ENCODE assay signal across 34 cellular contexts in the genomic region with DNA sequence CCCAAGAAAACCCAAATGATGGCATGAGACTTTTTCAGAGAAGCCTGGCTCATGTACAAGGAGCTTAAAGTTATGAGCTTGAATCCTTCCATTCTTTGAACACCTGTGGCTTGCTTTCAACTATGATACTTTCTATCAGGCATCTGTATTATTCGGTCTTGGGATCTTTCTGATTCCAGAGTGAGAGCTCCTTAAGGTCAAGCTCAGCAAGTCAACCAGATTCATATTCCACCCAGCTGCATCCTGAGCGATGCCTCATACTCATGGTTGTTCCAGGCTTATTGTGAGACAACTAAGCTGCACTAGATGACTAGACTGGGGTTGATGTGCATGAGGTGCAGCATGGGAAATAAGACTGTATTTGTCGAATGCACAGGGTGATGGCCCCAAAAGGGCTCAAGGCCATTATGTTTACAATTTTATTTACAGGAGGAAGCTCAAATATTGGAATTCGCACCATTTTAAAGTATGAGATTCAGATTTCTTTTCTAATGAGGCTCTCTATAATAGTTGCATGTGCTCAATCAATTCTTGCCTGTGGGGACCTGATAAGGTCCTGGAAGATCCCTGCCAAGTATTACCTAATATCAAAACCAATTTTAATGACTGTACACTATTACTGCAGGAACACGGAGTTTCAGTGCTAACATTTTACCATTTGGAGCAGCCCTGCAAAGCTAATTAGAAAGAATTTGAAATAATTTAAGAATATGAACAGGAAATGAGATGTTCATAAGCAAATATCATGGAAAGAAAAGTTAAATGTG.
"Had no signal": no experiment of that assay in that cellular context is flagged by ENCODE, and none has a peak within 500 bp of the region (broad histone marks: within the 10 kb centered on the region; RNA-seq: fewer than 3 reads in every experiment).

No MANE protein-coding gene starts in this region.

- H3K27me3 ChIP-seq: breast epithelium, cardiac muscle cell, colonic mucosa, esophagus squamous epithelium, gastroesophageal sphincter had no signal

- H3K27me3 Mint-ChIP-seq: activated B cell treated with CpG ODN at 0.5 μM for 24 hours; activated CD8-positive, alpha-beta T cell treated with anti-CD3 and anti-CD28 coated beads for 36 hours; activated naive CD8-positive, alpha-beta T cell; activated T-helper 17 cell treated with anti-CD3 and anti-CD28 coated beads, Interleukin-2, amount 50 U/mL, for 72 hours; T-helper 17 cell had no signal

- H3K9me3 ChIP-seq: breast epithelium, colonic mucosa, esophagus squamous epithelium, gastroesophageal sphincter had no signal

- H3K27ac Mint-ChIP-seq: activated B cell treated with CpG ODN at 0.5 μM for 24 hours; activated CD8-positive, alpha-beta T cell treated with anti-CD3 and anti-CD28 coated beads for 36 hours; activated naive CD8-positive, alpha-beta T cell; activated T-helper 17 cell treated with anti-CD3 and anti-CD28 coated beads, Interleukin-2, amount 50 U/mL, for 72 hours; brain; T-helper 17 cell; T-helper 2 cell treated with Interferon-gamma antibody and Interleukin-4, amounts not matched to agents 5 μg/mL and 100 μg/mL, for 36 hours had no signal

- DNase-seq: activated B cell treated with CpG ODN at 0.5 μM for 24 hours; activated CD4-positive, alpha-beta T cell treated with anti-CD3 and anti-CD28 coated beads for 48 hours; activated CD4-positive, alpha-beta T cell treated with anti-CD3 and anti-CD28 coated beads, Interleukin-2, amount 50 U/mL, for 1 hour; activated CD4-positive, alpha-beta T cell treated with anti-CD3 and anti-CD28 coated beads, Interleukin-2, amount 50 U/mL, for 48 hours; activated CD8-positive, alpha-beta memory T cell treated with anti-CD3 and anti-CD28 coated beads for 24 hours; activated CD8-positive, alpha-beta T cell treated with anti-CD3 and anti-CD28 coated beads for 36 hours; activated effector memory CD4-positive, alpha-beta T cell treated with Interleukin-2 at 50 U/mL for 16 hours; activated gamma-delta T cell treated with Interleukin-2 at 50 U/mL for 16 hours; activated naive CD4-positive, alpha-beta T cell treated with anti-CD3 and anti-CD28 coated beads, Interleukin-2, amount 50 U/mL, for 16 hours; activated naive CD4-positive, alpha-beta T cell treated with Interleukin-2 at 50 U/mL for 16 hours; activated T-cell treated with anti-CD3 and anti-CD28 coated beads, Interleukin-2, amount 50 U/mL, for 4 hours; amygdala; aorta; central memory CD4-positive, alpha-beta T cell; cerebellar nuclear complex; colonic mucosa; effector CD8-positive, alpha-beta T cell; esophagus squamous epithelium; foreskin melanocyte; T-helper 1 cell; T-helper 17 cell; T1000; WERI-Rb-1 had no signal

- H3K36me3 ChIP-seq: breast epithelium, cardiac muscle cell, colonic mucosa, esophagus squamous epithelium, gastroesophageal sphincter, WERI-Rb-1 had no signal

- ATAC-seq: activated CD4-positive, CD25-positive, alpha-beta regulatory T cell treated with anti-CD3 and anti-CD28 coated beads, Interleukin-2, amount 50 U/mL, for 24 hours; activated CD8-positive, alpha-beta T cell treated with anti-CD3 and anti-CD28 coated beads for 36 hours; activated T-cell treated with anti-CD3 and anti-CD28 coated beads, Interleukin-2, amount 50 U/mL, for 4 hours; activated T-helper 17 cell treated with anti-CD3 and anti-CD28 coated beads, Interleukin-2, amount 50 U/mL, for 72 hours; gastroesophageal sphincter; T-helper 17 cell had no signal

- H3K4me3 ChIP-seq: breast epithelium, cardiac muscle cell, colonic mucosa, esophagus squamous epithelium, gastroesophageal sphincter had no signal

- H3K9me3 Mint-ChIP-seq: activated B cell treated with CpG ODN at 0.5 μM for 24 hours; activated T-helper 17 cell treated with anti-CD3 and anti-CD28 coated beads, Interleukin-2, amount 50 U/mL, for 72 hours; brain had no signal

- FAIRE-seq: endometrium, endothelial cell of umbilical vein had no signal

- H3K27ac ChIP-seq: breast epithelium, cardiac muscle cell, colonic mucosa, epithelial cell of prostate, esophagus squamous epithelium, gastroesophageal sphincter, WERI-Rb-1 had no signal

- H3K4me1 ChIP-seq: breast epithelium, colonic mucosa, esophagus squamous epithelium, gastroesophageal sphincter had no signal

- H3K4me3 Mint-ChIP-seq: activated B cell treated with CpG ODN at 0.5 μM for 24 hours; activated CD8-positive, alpha-beta T cell treated with anti-CD3 and anti-CD28 coated beads for 36 hours; activated naive CD8-positive, alpha-beta T cell; activated T-cell treated with anti-CD3 and anti-CD28 coated beads, Interleukin-2, amount 50 U/mL, for 4 hours; activated T-helper 17 cell treated with anti-CD3 and anti-CD28 coated beads, Interleukin-2, amount 50 U/mL, for 72 hours; brain; T-helper 17 cell; T-helper 2 cell treated with Interferon-gamma antibody and Interleukin-4, amounts not matched to agents 5 μg/mL and 100 μg/mL, for 36 hours had no signal

- H3K4me1 Mint-ChIP-seq: activated B cell treated with CpG ODN at 0.5 μM for 24 hours; activated T-helper 17 cell treated with anti-CD3 and anti-CD28 coated beads, Interleukin-2, amount 50 U/mL, for 72 hours; T-helper 17 cell had no signal

- H3K36me3 Mint-ChIP-seq: activated naive CD8-positive, alpha-beta T cell had no signal
